Comparison of ENCODE assay signal across 8 cellular contexts in genomic region chr3:192514081-192514753, GRCh38.
DNase-seq lines count a peak whose midpoint lies in the region; ATAC-seq and TF ChIP-seq lines count a peak whose summit lies in the region.
"Had no signal": no experiment of that assay in that cellular context is flagged by ENCODE, and none has a peak within 500 bp of the region (broad histone marks: within the 10 kb centered on the region; RNA-seq: fewer than 3 reads in every experiment).

No MANE protein-coding gene starts in this region.

- H3K9ac ChIP-seq in HUES64 (ENCODE audit: low read depth, low read length), result no peak overlapping the region

- H3K36me3 ChIP-seq in HUES64 (ENCODE audit: insufficient read depth, low read length), result no peaks in the 10 kb centered on the region
- no peaks in the 10 kb centered on the region for H3K36me3 ChIP-seq in RWPE2 (ENCODE audit: low read depth)
- no peaks in the 10 kb centered on the region for H3K36me3 ChIP-seq in gastrocnemius medialis

- DNase-seq in RWPE2 (ENCODE audit: low spot score) (no peak), left ventricle myocardium superior (peak; percentile 16), gastrocnemius medialis (no peak), medulla oblongata (ENCODE audit: extremely low spot score) (no peak)
- DNase-seq: IMR-90 had no signal

- H3K4me3 ChIP-seq in HUES64 (ENCODE audit: low read length), result peak overlapping the region; percentile 73
- H3K4me3 ChIP-seq in RWPE2 (ENCODE audit: severe bottlenecking), result no peak overlapping the region
- H3K4me3 ChIP-seq in gastrocnemius medialis, result peak overlapping the region; percentile 47 to 54 (median 50)

- ATAC-seq in RWPE2 (ENCODE audit: low read depth), result peak; percentile 42; the same call in 1 of the 3 replicates
- no peak for ATAC-seq in left ventricle myocardium superior
- no peak for ATAC-seq in gastrocnemius medialis
- no peak for ATAC-seq in GM21528 (IDR thresholded peaks at IDR 0.05; ENCODE audit: low FRiP score, unreplicated experiment)
- no peak for ATAC-seq in GM19351 (IDR thresholded peaks at IDR 0.05; ENCODE audit: unreplicated experiment)

- intact Hi-C loops in left ventricle myocardium superior (cut with micrococcal nuclease) (no loop called here), gastrocnemius medialis (cut with DNase I; ENCODE audit: low total_unique reads) (no loop called here)

- H3K4me1 ChIP-seq in HUES64 (ENCODE audit: insufficient read depth, low read length) (peaks cover 9% of the 10 kb centered on the region; the same call in 1 of the 2 replicates), RWPE2 (ENCODE audit: insufficient read depth, poor library complexity, severe bottlenecking) (no peaks in the 10 kb centered on the region), gastrocnemius medialis (peaks cover 0 to 8% of the 10 kb centered on the region in 2 donors)

- WGBS in HUES64, result under 1% methylated on average over 39 of the region's 39 CpGs

- in situ Hi-C loops in gastrocnemius medialis (cut with MboI; ENCODE audit: low sequenced_read_pairs in 4 of 4), result no loop called here

- TF ChIP-seq POLR2A in gastrocnemius medialis (IDR thresholded peaks at IDR 0.05), result no peak

- no peaks in the 10 kb centered on the region for H3K9me3 ChIP-seq in HUES64 (ENCODE audit: insufficient read depth, low read depth, low read length)
- H3K9me3 ChIP-seq in RWPE2 (ENCODE audit: severe bottlenecking), result no peaks in the 10 kb centered on the region
- H3K9me3 ChIP-seq in gastrocnemius medialis, result no peaks in the 10 kb centered on the region

- H3K27ac ChIP-seq in HUES64 (ENCODE audit: low read depth, low read length) (no peak overlapping the region), RWPE2 (ENCODE audit: poor library complexity, severe bottlenecking) (no peak overlapping the region), gastrocnemius medialis (no peak overlapping the region)

- no peak for TF ChIP-seq CTCF in RWPE2 (IDR thresholded peaks at IDR 0.05; ENCODE audit: poor library complexity, severe bottlenecking)
- TF ChIP-seq CTCF in gastrocnemius medialis (IDR thresholded peaks at IDR 0.05 in 4 of 5, conservative IDR thresholded peaks at IDR 0.05 in 1 of 5), result no peak

- peaks cover 41% of the 10 kb centered on the region for H3K27me3 ChIP-seq in HUES64 (ENCODE audit: insufficient read depth, low read length)
- peaks cover 58% of the 10 kb centered on the region for H3K27me3 ChIP-seq in RWPE2 (ENCODE audit: insufficient read depth, poor library complexity, severe bottlenecking)
- peaks cover 11 to 37% (median 24%) of the 10 kb centered on the region in 3 donors for H3K27me3 ChIP-seq in gastrocnemius medialis
